Comparison of ENCODE assay signal across 32 cellular contexts in the genomic region with DNA sequence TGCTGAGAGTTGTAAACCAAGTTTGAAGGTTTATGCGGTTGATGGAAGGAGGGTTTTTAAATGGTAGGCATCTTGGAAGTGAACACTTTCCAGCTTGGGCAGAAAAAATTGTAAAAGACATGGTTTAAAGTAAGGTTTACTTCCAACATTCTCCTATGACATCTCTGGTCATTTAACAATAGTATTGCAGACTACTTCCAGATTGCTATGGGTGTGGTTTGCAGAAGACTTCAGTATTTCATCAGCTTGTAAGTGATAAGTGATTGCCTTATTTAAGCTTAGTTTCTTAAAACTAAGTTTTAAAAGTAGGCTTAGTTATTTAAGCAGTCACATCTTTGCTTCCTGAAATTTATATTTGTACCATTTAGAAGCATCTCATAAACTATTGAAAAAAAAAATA.
"Had no signal": no experiment of that assay in that cellular context is flagged by ENCODE, and none has a peak within 500 bp of the region (broad histone marks: within the 10 kb centered on the region; RNA-seq: fewer than 3 reads in every experiment).

No MANE protein-coding gene starts in this region.

- H3K27ac ChIP-seq: ascending aorta, cardiac muscle cell, PC-9, RWPE1 had no signal

- ATAC-seq: activated CD4-positive, alpha-beta T cell treated with anti-CD3 and anti-CD28 coated beads for 36 hours; activated CD4-positive, CD25-positive, alpha-beta regulatory T cell treated with anti-CD3 and anti-CD28 coated beads, Interleukin-2, amount 50 U/mL, for 24 hours; Right ventricle myocardium inferior; WTC11 had no signal

- H3K27ac Mint-ChIP-seq: activated CD4-positive, alpha-beta memory T cell treated with anti-CD3 and anti-CD28 coated beads, Interleukin-2, amount 10 ng/mL, durations not matched to agents 7 days and 5 days; activated CD4-positive, alpha-beta T cell treated with anti-CD3 and anti-CD28 coated beads for 36 hours; activated naive CD4-positive, alpha-beta T cell treated with anti-CD3 and anti-CD28 coated beads, Interleukin-2, amount 10 ng/mL, durations not matched to agents 7 days and 5 days; activated naive CD8-positive, alpha-beta T cell treated with anti-CD3 and anti-CD28 coated beads for 36 hours; activated T-helper 1 cell treated with anti-CD3 and anti-CD28 coated beads, Interleukin-12 subunit alpha, Interleukin-12 subunit beta, Interleukin-2, Interleukin-4 antibody, amounts not matched to agents 30 ng/mL and 10 ng/mL and 1 ng/mL, durations not matched to agents 14 hours and 24 hours and 36 hours; WTC11 had no signal

- H3K9me3 ChIP-seq: ascending aorta had no signal

- H3K4me3 Mint-ChIP-seq: activated CD4-positive, alpha-beta memory T cell treated with anti-CD3 and anti-CD28 coated beads, Interleukin-2, amount 10 ng/mL, durations not matched to agents 7 days and 5 days; activated CD4-positive, alpha-beta T cell treated with anti-CD3 and anti-CD28 coated beads for 36 hours; activated naive CD4-positive, alpha-beta T cell treated with anti-CD3 and anti-CD28 coated beads, Interleukin-2, amount 10 ng/mL, durations not matched to agents 7 days and 5 days; activated naive CD8-positive, alpha-beta T cell treated with anti-CD3 and anti-CD28 coated beads for 36 hours; activated T-helper 1 cell treated with anti-CD3 and anti-CD28 coated beads, Interleukin-12 subunit alpha, Interleukin-12 subunit beta, Interleukin-2, Interleukin-4 antibody, amounts not matched to agents 30 ng/mL and 10 ng/mL and 1 ng/mL, durations not matched to agents 14 hours and 24 hours and 36 hours; central memory CD8-positive, alpha-beta T cell; T-helper 2 cell treated with Interferon-gamma antibody and Interleukin-4, amounts not matched to agents 5 μg/mL and 100 μg/mL, for 36 hours; WTC11 had no signal

- DNase-seq: activated CD4-positive, alpha-beta memory T cell treated with anti-CD3 and anti-CD28 coated beads, Interleukin-2, amount 10 ng/mL, durations not matched to agents 7 days and 5 days; activated CD4-positive, alpha-beta T cell treated with anti-CD3 and anti-CD28 coated beads for 36 hours; activated gamma-delta T cell treated with Interleukin-2 at 50 U/mL for 16 hours; activated naive CD4-positive, alpha-beta T cell treated with anti-CD3 and anti-CD28 coated beads, Interleukin-2, amount 10 ng/mL, durations not matched to agents 7 days and 5 days; activated naive CD8-positive, alpha-beta T cell treated with anti-CD3 and anti-CD28 coated beads for 36 hours; activated T-cell treated with anti-CD3 and anti-CD28 coated beads, Interleukin-2, amount 50 U/mL, for 1 hour; amygdala; Karpas-422; KBM-7; MV-4-11; NCI-H1092 treated with DMSO at 0.1 percent for 48 hours; NCI-H1417; NCI-H146; NCI-H187; NCI-H2029 treated with DMSO at 0.1 percent for 48 hours; NCI-H2107; NCI-H2171; NCI-H510A; NCI-H526; NCI-H748 treated with DMSO at 0.1 percent for 48 hours; NK-92 treated with Interleukin-12 subunit alpha and Interleukin-12 subunit beta, amount 100 ng/mL, for 24 hours; PC-9; SIG-M5 had no signal

- H3K4me1 Mint-ChIP-seq: activated naive CD8-positive, alpha-beta T cell treated with anti-CD3 and anti-CD28 coated beads for 36 hours; central memory CD8-positive, alpha-beta T cell had no signal

- H3K4me3 ChIP-seq: ascending aorta, cardiac muscle cell, PC-9 had no signal

- H3K9me3 Mint-ChIP-seq: activated CD4-positive, alpha-beta memory T cell treated with anti-CD3 and anti-CD28 coated beads, Interleukin-2, amount 10 ng/mL, durations not matched to agents 7 days and 5 days; activated naive CD4-positive, alpha-beta T cell treated with anti-CD3 and anti-CD28 coated beads, Interleukin-2, amount 10 ng/mL, durations not matched to agents 7 days and 5 days; activated naive CD8-positive, alpha-beta T cell treated with anti-CD3 and anti-CD28 coated beads for 36 hours; activated T-helper 1 cell treated with anti-CD3 and anti-CD28 coated beads, Interleukin-12 subunit alpha, Interleukin-12 subunit beta, Interleukin-2, Interleukin-4 antibody, amounts not matched to agents 30 ng/mL and 10 ng/mL and 1 ng/mL, durations not matched to agents 14 hours and 24 hours and 36 hours; central memory CD8-positive, alpha-beta T cell; T-helper 2 cell treated with Interferon-gamma antibody and Interleukin-4, amounts not matched to agents 5 μg/mL and 100 μg/mL, for 36 hours; WTC11 had no signal

- H3K27me3 Mint-ChIP-seq: activated CD4-positive, alpha-beta memory T cell treated with anti-CD3 and anti-CD28 coated beads, Interleukin-2, amount 10 ng/mL, durations not matched to agents 7 days and 5 days; activated CD4-positive, alpha-beta T cell treated with anti-CD3 and anti-CD28 coated beads for 36 hours; activated naive CD4-positive, alpha-beta T cell treated with anti-CD3 and anti-CD28 coated beads, Interleukin-2, amount 10 ng/mL, durations not matched to agents 7 days and 5 days; activated naive CD8-positive, alpha-beta T cell treated with anti-CD3 and anti-CD28 coated beads for 36 hours; central memory CD8-positive, alpha-beta T cell had no signal
